In the genomic region with DNA sequence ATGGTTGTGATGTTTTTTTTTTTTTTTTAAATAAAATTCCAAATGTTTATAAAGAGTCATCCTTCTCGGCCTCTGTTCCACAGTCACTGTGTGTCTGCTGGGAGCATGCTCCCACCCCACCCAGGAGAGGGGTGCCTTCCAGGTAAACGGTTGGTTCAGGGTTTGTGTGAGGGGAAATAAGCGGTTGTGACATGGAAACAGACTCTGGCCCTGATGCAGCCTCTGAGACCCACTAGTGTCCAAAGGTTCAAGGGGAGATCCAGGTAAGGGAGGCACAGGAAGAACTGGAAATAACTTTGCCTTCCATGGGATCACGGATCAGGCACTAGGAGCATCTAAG, we compare ENCODE assay signal across 17 cellular contexts. TPM values are rescaled to one million over a fixed set of nuclear protein-coding genes. Genes with fewer than 3 reads are reported as not detected.
DNase-seq lines count a peak whose midpoint lies in the region; ATAC-seq, FAIRE-seq and TF ChIP-seq lines count a peak whose summit lies in the region.
"Had no signal": no experiment of that assay in that cellular context is flagged by ENCODE, and none has a peak within 500 bp of the region (broad histone marks: within the 10 kb centered on the region; RNA-seq: fewer than 3 reads in every experiment).

No MANE protein-coding gene starts in this region.

- H2BK12ac ChIP-seq in H1 (ENCODE audit: low read depth, low read length): no peak overlapping the region

- H3K4me3 ChIP-seq in SK-N-MC (no peak overlapping the region), H1 (ENCODE audit: extremely low read depth in 1 of 4, insufficient read depth in 2 of 4, low read depth in 3 of 4, low read length in 4 of 4) (no peak overlapping the region), endodermal cell (ENCODE audit: low read length) (no peak overlapping the region)
- H3K4me3 ChIP-seq: GM23248 had no signal

- POLR2A ChIA-PET in H1 (lab: Charles Lee; ENCODE audit: partially characterized antibody): interaction anchor here (0.5 to 9.1 kb wide), 11 partner anchors 8 to 275 kb away, joined by 3 to 147 read pairs (median 17); a partner anchor contains a TSS

- H3K36me3 ChIP-seq in SK-N-MC (ENCODE audit: insufficient read depth, low read length) (peaks cover 40% of the 10 kb centered on the region), H1 (ENCODE audit: control insufficient read depth in 2 of 4, insufficient read depth in 4 of 4, low read length in 3 of 4) (peaks cover 43 to 56% (median 44%) of the 10 kb centered on the region in 4 experiments), endodermal cell (ENCODE audit: control insufficient read depth, insufficient read depth, low read length) (peaks cover 49% of the 10 kb centered on the region)

- no peak overlapping the region for H2AK5ac ChIP-seq in H1 (ENCODE audit: low read depth, low read length)

- peaks cover 0 to 3% (median 0%) of the 10 kb centered on the region in 4 experiments; a peak in 1 of 7 replicates for H3K4me1 ChIP-seq in H1 (replicated peaks in 1 of 4; ENCODE audit: control insufficient read depth in 3 of 4, insufficient read depth in 4 of 4, low read length in 3 of 4)
- no peaks in the 10 kb centered on the region for H3K4me1 ChIP-seq in endodermal cell (ENCODE audit: control insufficient read depth, insufficient read depth, low read length)

- CTCF ChIA-PET in H1 (lab: Charles Lee; ENCODE audit: partially characterized antibody): interaction anchor here (1.3 to 4.8 kb wide), 3 partner anchors 12 to 27 kb away, joined by 4 to 41 read pairs (median 6); no protein-coding TSS in a partner anchor

- TF ChIP-seq EP300 in H1 (IDR thresholded peaks at IDR 0.05; ENCODE audit: borderline replicate concordance in 1 of 2, low read depth in 2 of 2, low read length in 2 of 2): no peak

- no peak for TF ChIP-seq RAD21 in H1 (IDR thresholded peaks at IDR 0.05 in 1 of 2, conservative IDR thresholded peaks at IDR 0.05 in 1 of 2; ENCODE audit: low read depth in 2 of 2, low read length in 2 of 2)

- H4K91ac ChIP-seq in H1 (replicated peaks; ENCODE audit: insufficient read length, low read length): no peak overlapping the region

- no peak overlapping the region for H4K5ac ChIP-seq in H1 (ENCODE audit: insufficient read length, low read depth, low read length)

- no peaks in the 10 kb centered on the region for H3K4me1 Mint-ChIP-seq in activated naive CD8-positive, alpha-beta T cell treated with anti-CD3 and anti-CD28 coated beads for 36 hours
- H3K4me1 Mint-ChIP-seq in activated naive CD8-positive, alpha-beta T cell treated with anti-CD3 and anti-CD28 coated beads, Interleukin-2, amount 50 U/mL, for 24 hours: no peaks in the 10 kb centered on the region
- H3K4me1 Mint-ChIP-seq in endodermal cell: peaks cover 8% of the 10 kb centered on the region

- no peaks in the 10 kb centered on the region for H3K79me2 ChIP-seq in H1 (ENCODE audit: control insufficient read depth in 1 of 2, insufficient read depth in 2 of 2, low read length in 2 of 2)

- in situ Hi-C loops in GM13977 (cut with MboI; ENCODE audit: low pct_unique_long_range_greater_than_20kb, low sequenced_read_pairs, unreplicated experiment): no loop called here

- FAIRE-seq in H1 (lab: Jason Lieb, UNC): no peak
- FAIRE-seq: A204.1, GM19239, RCC 7860 had no signal

- DNase-seq in activated naive CD8-positive, alpha-beta T cell treated with anti-CD3 and anti-CD28 coated beads for 36 hours: no peak
- no peak for DNase-seq in activated naive CD8-positive, alpha-beta T cell treated with anti-CD3 and anti-CD28 coated beads, Interleukin-2, amount 50 U/mL, for 24 hours
- no peak for DNase-seq in SK-N-MC (ENCODE audit: low read depth, low spot score)
- no peak for DNase-seq in H1 (ENCODE audit: low read depth in 1 of 2, low spot score in 2 of 2)
- DNase-seq in retina: peak; percentile 6
- DNase-seq in NCI-H446 (lab: John Stamatoyannopoulos, UW): no peak
- no peak for DNase-seq in endodermal cell
- no peak for DNase-seq in GM13977 (ENCODE audit: low spot score)
- DNase-seq: C1 segment of cervical spinal cord, GM23248, Kasumi-1, NCI-H187 treated with DMSO at 0.1 percent for 48 hours, NCI-H510A, SIG-M5 had no signal

- peaks cover 33% of the 10 kb centered on the region for H3K36me3 Mint-ChIP-seq in activated naive CD8-positive, alpha-beta T cell treated with anti-CD3 and anti-CD28 coated beads for 36 hours
- H3K36me3 Mint-ChIP-seq in activated naive CD8-positive, alpha-beta T cell treated with anti-CD3 and anti-CD28 coated beads, Interleukin-2, amount 50 U/mL, for 24 hours (ENCODE audit: low read depth): peaks cover 51% of the 10 kb centered on the region
- H3K36me3 Mint-ChIP-seq in endodermal cell (ENCODE audit: low read depth): peaks cover 53% of the 10 kb centered on the region

- H2BK120ac ChIP-seq in H1 (replicated peaks; ENCODE audit: low read depth, low read length): no peak overlapping the region

- WGBS in H1 (ENCODE audit: extremely low coverage in 1 of 2, insufficient coverage in 1 of 2, insufficient read length in 1 of 2, insufficient replicate concordance in 2 of 2, low coverage in 1 of 2, low lambda C conversion rate in 2 of 2, missing lambda C conversion rate in 1 of 2), 2 experiments: 92% methylated on average over 4 of the region's 4 CpGs; no CpG with 5 or more reads in 1 of the 2 experiments
- WGBS in endodermal cell (ENCODE audit: insufficient coverage in 1 of 2, insufficient read length in 1 of 2), 2 experiments: 91 to 97% methylated on average over 4 of the region's 4 CpGs

- no peaks in the 10 kb centered on the region; the same call in 1 of the 2 replicates for H3K79me1 ChIP-seq in H1 (ENCODE audit: low read depth, low read length)

- no peak overlapping the region for H3K4ac ChIP-seq in H1 (replicated peaks; ENCODE audit: insufficient read length, low read depth, low read length)

- H3K23me2 ChIP-seq in H1 (ENCODE audit: low read depth, low read length): no peaks in the 10 kb centered on the region

- H3K9me3 ChIP-seq in SK-N-MC (ENCODE audit: low read depth, low read length): no peaks in the 10 kb centered on the region
- no peaks in the 10 kb centered on the region for H3K9me3 ChIP-seq in H1 (ENCODE audit: insufficient read depth in 2 of 2, low read depth in 1 of 2, low read length in 1 of 2)
- H3K9me3 ChIP-seq in endodermal cell (ENCODE audit: control insufficient read depth, low read length): no peaks in the 10 kb centered on the region

- H3K27me3 ChIP-seq in H1 (replicated peaks in 1 of 4; ENCODE audit: control insufficient read depth in 3 of 4, extremely low read depth in 1 of 4, insufficient read depth in 3 of 4, low read length in 3 of 4) (no peaks in the 10 kb centered on the region), endodermal cell (ENCODE audit: control insufficient read depth, insufficient read depth, low read length, poor library complexity, severe bottlenecking) (no peaks in the 10 kb centered on the region)

- H3K14ac ChIP-seq in H1 (ENCODE audit: insufficient read length): no peak overlapping the region

- H4K8ac ChIP-seq in H1 (ENCODE audit: extremely low read depth, insufficient read depth, low read length): no peak overlapping the region

- H3K9ac ChIP-seq in SK-N-MC (ENCODE audit: insufficient read length): no peak overlapping the region
- H3K9ac ChIP-seq in H1 (replicated peaks in 1 of 4; ENCODE audit: extremely low read depth in 1 of 4, low read depth in 3 of 4, low read length in 3 of 4): no peak overlapping the region
- no peak overlapping the region for H3K9ac ChIP-seq in endodermal cell (ENCODE audit: extremely low read depth, low read length, poor library complexity, severe bottlenecking)
- H3K9ac ChIP-seq: GM23248 had no signal

- H3K27me3 Mint-ChIP-seq in activated naive CD8-positive, alpha-beta T cell treated with anti-CD3 and anti-CD28 coated beads for 36 hours: peaks cover 7% of the 10 kb centered on the region
- peaks cover 10% of the 10 kb centered on the region for H3K27me3 Mint-ChIP-seq in activated naive CD8-positive, alpha-beta T cell treated with anti-CD3 and anti-CD28 coated beads, Interleukin-2, amount 50 U/mL, for 24 hours
- no peaks in the 10 kb centered on the region for H3K27me3 Mint-ChIP-seq in endodermal cell (ENCODE audit: insufficient read depth)

- no peak overlapping the region for H3K18ac ChIP-seq in H1 (ENCODE audit: extremely low read depth, low read length)

- H2AFZ ChIP-seq in H1 (ENCODE audit: low read length): no peak overlapping the region
- H2AFZ ChIP-seq: GM23248 had no signal

- H2BK15ac ChIP-seq in H1 (ENCODE audit: low read length): no peak overlapping the region

- H3K4me2 ChIP-seq in H1 (ENCODE audit: insufficient read depth in 1 of 2, low read depth in 2 of 2, low read length in 2 of 2): no peak overlapping the region

- no peak overlapping the region for H3K56ac ChIP-seq in H1 (replicated peaks; ENCODE audit: insufficient read length, low read depth, low read length)

- no peak for ATAC-seq in activated naive CD8-positive, alpha-beta T cell treated with anti-CD3 and anti-CD28 coated beads, Interleukin-2, amount 50 U/mL, for 24 hours

- peak overlapping the region; percentile 36; the same call in 1 of the 2 replicates for H3K27ac ChIP-seq in SK-N-MC
- no peak overlapping the region for H3K27ac ChIP-seq in H1 (ENCODE audit: low read depth, low read length)
- H3K27ac ChIP-seq in endodermal cell (ENCODE audit: low read depth, low read length): no peak overlapping the region
- H3K27ac ChIP-seq: GM23248 had no signal

- H3K9me3 Mint-ChIP-seq in activated naive CD8-positive, alpha-beta T cell treated with anti-CD3 and anti-CD28 coated beads for 36 hours: no peaks in the 10 kb centered on the region
- no peaks in the 10 kb centered on the region for H3K9me3 Mint-ChIP-seq in activated naive CD8-positive, alpha-beta T cell treated with anti-CD3 and anti-CD28 coated beads, Interleukin-2, amount 50 U/mL, for 24 hours
- no peaks in the 10 kb centered on the region for H3K9me3 Mint-ChIP-seq in endodermal cell

- H2BK20ac ChIP-seq in H1 (ENCODE audit: low read length): no peak overlapping the region

- no peak overlapping the region for H3K23ac ChIP-seq in H1 (ENCODE audit: insufficient read length)

- peak overlapping the region; percentile 51 for H3K27ac Mint-ChIP-seq in activated naive CD8-positive, alpha-beta T cell treated with anti-CD3 and anti-CD28 coated beads for 36 hours
- no peak overlapping the region for H3K27ac Mint-ChIP-seq in activated naive CD8-positive, alpha-beta T cell treated with anti-CD3 and anti-CD28 coated beads, Interleukin-2, amount 50 U/mL, for 24 hours
- no peak overlapping the region for H3K27ac Mint-ChIP-seq in endodermal cell

- TF ChIP-seq POLR2A in H1 (IDR thresholded peaks at IDR 0.05; ENCODE audit: control extremely low read depth in 1 of 2, low read depth in 2 of 2, low read length in 2 of 2): no peak

- TF ChIP-seq CTCF in H1 (IDR thresholded peaks at IDR 0.05; ENCODE audit: control extremely low read depth in 1 of 3, insufficient read depth in 1 of 3, low read depth in 1 of 3, low read length in 3 of 3) (no peak), endodermal cell (conservative IDR thresholded peaks at IDR 0.05) (no peak), GM13977 (IDR thresholded peaks at IDR 0.05; ENCODE audit: extremely low read depth, insufficient read depth, missing control alignments) (no peak)

- H2BK5ac ChIP-seq in H1 (ENCODE audit: low read depth, low read length): no peak overlapping the region

- no peak overlapping the region for H3K4me3 Mint-ChIP-seq in activated naive CD8-positive, alpha-beta T cell treated with anti-CD3 and anti-CD28 coated beads for 36 hours
- no peak overlapping the region for H3K4me3 Mint-ChIP-seq in activated naive CD8-positive, alpha-beta T cell treated with anti-CD3 and anti-CD28 coated beads, Interleukin-2, amount 50 U/mL, for 24 hours
- no peak overlapping the region for H3K4me3 Mint-ChIP-seq in endodermal cell

- peaks cover 10 to 19% of the 10 kb centered on the region in 2 experiments for H4K20me1 ChIP-seq in H1 (replicated peaks in 1 of 2; ENCODE audit: control insufficient read depth in 1 of 2, insufficient read depth in 2 of 2, low read length in 2 of 2)

RNA-seq across cellular contexts. Expression of a gene that starts 6.0 kb away (rescaled TPM):
- total RNA-seq in activated naive CD8-positive, alpha-beta T cell treated with anti-CD3 and anti-CD28 coated beads for 36 hours: 1 to 10 TPM; 1.1 to 1.4 TPM
- total RNA-seq in H1 (2021; fragmentation: NEBNext Ultra II Directional; extraction: Animal tissue kit (Norgen Biotek cat#: 25700)): 9.7 and 10.1 TPM in 2 replicates
- polyA plus RNA-seq in H1 (2011; rRNA removed): 3.6 and 6.8 TPM in 2 replicates
- 3.9 TPM for polyA plus RNA-seq in H1 (2011; cell fraction: cytosol; rRNA removed)
- polyA plus RNA-seq in H1 (2011; cell fraction: nucleus; rRNA removed): 16.7 TPM
- polyA plus RNA-seq in H1 (2012, experiment 1 of 2): 4.0 to 5.7 TPM (median 5.3 TPM) in 4 replicates
- polyA plus RNA-seq in H1 (2012, experiment 2 of 2): 4.1 TPM
- polyA plus RNA-seq in H1 (2013, experiment 1 of 2): 8.9 TPM
- 8.0 TPM for polyA plus RNA-seq in H1 (2013, experiment 2 of 2)
- 1.3 and 2.9 TPM in 2 replicates for polyA minus RNA-seq in H1 (2011; rRNA and poly(A)+ RNA removed)
- 2.5 TPM for polyA minus RNA-seq in H1 (2011; cell fraction: cytosol; rRNA and poly(A)+ RNA removed)
- 3.7 TPM for polyA minus RNA-seq in H1 (2011; cell fraction: nucleus; rRNA and poly(A)+ RNA removed)
- 10 to 100 TPM; 22.2 to 24.9 TPM for total RNA-seq in endodermal cell
- 13.9 TPM for polyA plus RNA-seq in endodermal cell (2013, experiment 1 of 2)
- polyA plus RNA-seq in endodermal cell (2013, experiment 2 of 2): 14.7 TPM

RNA-seq across cellular contexts. Expression of a gene that starts 15.1 kb away (rescaled TPM):
- total RNA-seq in activated naive CD8-positive, alpha-beta T cell treated with anti-CD3 and anti-CD28 coated beads for 36 hours: under 1 TPM in 1 of 2 experiments, not detected in 1; 0.58 TPM
- 1.4 and 1.5 TPM in 2 replicates for total RNA-seq in H1 (2021; fragmentation: NEBNext Ultra II Directional; extraction: Animal tissue kit (Norgen Biotek cat#: 25700))
- polyA plus RNA-seq in H1 (2011; rRNA removed): 1.1 and 1.6 TPM in 2 replicates
- polyA plus RNA-seq in H1 (2011; cell fraction: cytosol; rRNA removed): 1.0 TPM
- polyA plus RNA-seq in H1 (2011; cell fraction: nucleus; rRNA removed): 2.4 TPM
- polyA plus RNA-seq in H1 (2012, experiment 1 of 2): 0.26 to 0.58 TPM (median 0.39 TPM) in 4 replicates
- 0.21 TPM for polyA plus RNA-seq in H1 (2012, experiment 2 of 2)
- 1.1 TPM for polyA plus RNA-seq in H1 (2013, experiment 1 of 2)
- 1.0 TPM for polyA plus RNA-seq in H1 (2013, experiment 2 of 2)
- polyA minus RNA-seq in H1 (2011; rRNA and poly(A)+ RNA removed): not detected in 2 replicates
- not detected for polyA minus RNA-seq in H1 (2011; cell fraction: cytosol; rRNA and poly(A)+ RNA removed)
- polyA minus RNA-seq in H1 (2011; cell fraction: nucleus; rRNA and poly(A)+ RNA removed): 0.80 TPM
- total RNA-seq in endodermal cell: 1 to 10 TPM; 1.3 TPM
- polyA plus RNA-seq in endodermal cell (2013, experiment 1 of 2): 1.0 TPM
- polyA plus RNA-seq in endodermal cell (2013, experiment 2 of 2): 1.1 TPM
- total RNA-seq: GM23248 had no signal

RNA-seq across cellular contexts. Expression of a gene that starts 32.4 kb away (rescaled TPM):
- 100 to 1,000 TPM; 369 to 377 TPM for total RNA-seq in activated naive CD8-positive, alpha-beta T cell treated with anti-CD3 and anti-CD28 coated beads for 36 hours
- 385 and 387 TPM in 2 replicates for total RNA-seq in H1 (2021; fragmentation: NEBNext Ultra II Directional; extraction: Animal tissue kit (Norgen Biotek cat#: 25700))
- polyA plus RNA-seq in H1 (2011; rRNA removed): 646 and 930 TPM in 2 replicates
- polyA plus RNA-seq in H1 (2011; cell fraction: cytosol; rRNA removed): 525 TPM
- 1,044 TPM for polyA plus RNA-seq in H1 (2011; cell fraction: nucleus; rRNA removed)
- polyA plus RNA-seq in H1 (2012, experiment 1 of 2): 380 to 507 TPM (median 400 TPM) in 4 replicates
- polyA plus RNA-seq in H1 (2012, experiment 2 of 2): 92.9 TPM
- polyA plus RNA-seq in H1 (2013, experiment 1 of 2): 297 TPM
- polyA plus RNA-seq in H1 (2013, experiment 2 of 2): 268 TPM
- polyA minus RNA-seq in H1 (2011; rRNA and poly(A)+ RNA removed): 575 and 704 TPM in 2 replicates
- polyA minus RNA-seq in H1 (2011; cell fraction: cytosol; rRNA and poly(A)+ RNA removed): 228 TPM
- polyA minus RNA-seq in H1 (2011; cell fraction: nucleus; rRNA and poly(A)+ RNA removed): 291 TPM
- total RNA-seq in endodermal cell: 100 to 1,000 TPM; 295 to 352 TPM
- 394 TPM for polyA plus RNA-seq in endodermal cell (2013, experiment 1 of 2)
- 355 TPM for polyA plus RNA-seq in endodermal cell (2013, experiment 2 of 2)

RNA-seq across cellular contexts. Expression of a gene that starts 32.7 kb away (rescaled TPM):
- total RNA-seq in activated naive CD8-positive, alpha-beta T cell treated with anti-CD3 and anti-CD28 coated beads for 36 hours: 10 to 100 TPM; 32.4 to 33.1 TPM
- total RNA-seq in H1 (2021; fragmentation: NEBNext Ultra II Directional; extraction: Animal tissue kit (Norgen Biotek cat#: 25700)): 72.1 and 75.7 TPM in 2 replicates
- polyA plus RNA-seq in H1 (2011; rRNA removed): 117 and 171 TPM in 2 replicates
- 128 TPM for polyA plus RNA-seq in H1 (2011; cell fraction: cytosol; rRNA removed)
- 161 TPM for polyA plus RNA-seq in H1 (2011; cell fraction: nucleus; rRNA removed)
- polyA plus RNA-seq in H1 (2012, experiment 1 of 2): 64.0 to 89.1 TPM (median 81.6 TPM) in 4 replicates
- 70.6 TPM for polyA plus RNA-seq in H1 (2012, experiment 2 of 2)
- polyA plus RNA-seq in H1 (2013, experiment 1 of 2): 69.3 TPM
- 69.0 TPM for polyA plus RNA-seq in H1 (2013, experiment 2 of 2)
- 20.8 and 28.6 TPM in 2 replicates for polyA minus RNA-seq in H1 (2011; rRNA and poly(A)+ RNA removed)
- 29.9 TPM for polyA minus RNA-seq in H1 (2011; cell fraction: cytosol; rRNA and poly(A)+ RNA removed)
- polyA minus RNA-seq in H1 (2011; cell fraction: nucleus; rRNA and poly(A)+ RNA removed): 42.7 TPM
- 10 to 100 TPM; 65.0 to 75.2 TPM for total RNA-seq in endodermal cell
- polyA plus RNA-seq in endodermal cell (2013, experiment 1 of 2): 45.2 TPM
- 37.1 TPM for polyA plus RNA-seq in endodermal cell (2013, experiment 2 of 2)
